ENCODE assay signal across 24 cellular contexts in the genomic region with DNA sequence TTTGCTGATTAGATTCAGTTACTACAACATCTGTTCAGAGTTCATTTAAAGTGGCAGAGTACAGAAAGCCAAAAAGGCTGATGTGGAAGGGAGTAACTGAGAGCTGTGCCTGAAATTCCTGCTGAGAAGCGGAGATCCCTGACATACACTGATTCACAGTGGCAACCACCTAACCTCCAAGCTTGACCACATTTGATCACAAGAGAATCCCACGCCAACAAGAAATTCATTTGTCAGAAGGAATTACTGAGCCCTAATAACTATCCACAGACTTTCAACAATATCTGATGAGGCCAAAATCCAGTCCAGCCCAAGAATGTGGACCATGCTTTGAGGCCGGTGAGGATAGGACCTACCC.
A peak's percentile ranks its signal among the peaks of the same experiment; 100 is the strongest.
DNase-seq lines count a peak whose midpoint lies in the region; ATAC-seq and TF ChIP-seq lines count a peak whose summit lies in the region.
"Had no signal": no experiment of that assay in that cellular context is flagged by ENCODE, and none has a peak within 500 bp of the region (broad histone marks: within the 10 kb centered on the region; RNA-seq: fewer than 3 reads in every experiment).

No MANE protein-coding gene starts in this region.

- H3K27me3 Mint-ChIP-seq in activated naive CD8-positive, alpha-beta T cell treated with anti-CD3 and anti-CD28 coated beads, Interleukin-2, amount 10 ng/mL, durations not matched to agents 7 days and 5 days = no peaks in the 10 kb centered on the region
- no peaks in the 10 kb centered on the region for H3K27me3 Mint-ChIP-seq in activated naive CD8-positive, alpha-beta T cell treated with anti-CD3 and anti-CD28 coated beads, Interleukin-2, amount 50 U/mL, for 24 hours
- H3K27me3 Mint-ChIP-seq in osteocyte (ENCODE audit: unreplicated experiment) = no peaks in the 10 kb centered on the region
- H3K27me3 Mint-ChIP-seq: activated CD4-positive, alpha-beta T cell treated with anti-CD3 and anti-CD28 coated beads, Interleukin-2, amount 10 ng/mL, durations not matched to agents 7 days and 5 days; activated CD8-positive, alpha-beta memory T cell treated with anti-CD3 and anti-CD28 coated beads, Interleukin-2, amount 10 ng/mL, durations not matched to agents 7 days and 5 days; activated naive CD8-positive, alpha-beta T cell had no signal

- no peaks in the 10 kb centered on the region for H3K79me2 ChIP-seq in smooth muscle cell (ENCODE audit: low read depth)

- no peak for TF ChIP-seq CTCF in smooth muscle cell (IDR thresholded peaks at IDR 0.05; ENCODE audit: borderline replicate concordance, insufficient read depth, poor library complexity, severe bottlenecking)
- TF ChIP-seq CTCF in osteocyte (IDR thresholded peaks at IDR 0.05) = no peak

- no peaks in the 10 kb centered on the region for H3K9me3 Mint-ChIP-seq in activated naive CD8-positive, alpha-beta T cell treated with anti-CD3 and anti-CD28 coated beads, Interleukin-2, amount 10 ng/mL, durations not matched to agents 7 days and 5 days
- no peaks in the 10 kb centered on the region for H3K9me3 Mint-ChIP-seq in activated naive CD8-positive, alpha-beta T cell treated with anti-CD3 and anti-CD28 coated beads, Interleukin-2, amount 50 U/mL, for 24 hours
- H3K9me3 Mint-ChIP-seq in osteocyte (ENCODE audit: unreplicated experiment) = no peaks in the 10 kb centered on the region
- H3K9me3 Mint-ChIP-seq: activated CD4-positive, alpha-beta T cell treated with anti-CD3 and anti-CD28 coated beads, Interleukin-2, amount 10 ng/mL, durations not matched to agents 7 days and 5 days had no signal

- H2AFZ ChIP-seq in smooth muscle cell (ENCODE audit: low read depth) = no peak overlapping the region

- H3K27me3 ChIP-seq in adipocyte (replicated peaks; ENCODE audit: control insufficient read depth, insufficient read depth, low read length) (no peaks in the 10 kb centered on the region), smooth muscle cell (ENCODE audit: low read depth) (no peaks in the 10 kb centered on the region)
- H3K27me3 ChIP-seq: breast epithelium, esophagus squamous epithelium, gastrocnemius medialis, vagina had no signal

- peaks cover 9% of the 10 kb centered on the region for H3F3A ChIP-seq in smooth muscle cell (ENCODE audit: low read depth)

- H3K27ac ChIP-seq in smooth muscle cell (ENCODE audit: low read depth) = peak overlapping the region; percentile 96
- H3K27ac ChIP-seq: breast epithelium, esophagus squamous epithelium, gastrocnemius medialis, vagina had no signal

- H4K20me1 ChIP-seq in smooth muscle cell (ENCODE audit: low read depth) = no peaks in the 10 kb centered on the region

- no peak for DNase-seq in activated naive CD8-positive, alpha-beta T cell treated with anti-CD3 and anti-CD28 coated beads, Interleukin-2, amount 10 ng/mL, durations not matched to agents 7 days and 5 days
- DNase-seq in activated naive CD8-positive, alpha-beta T cell treated with anti-CD3 and anti-CD28 coated beads, Interleukin-2, amount 50 U/mL, for 24 hours = no peak
- peak; percentile 51 for DNase-seq in adipocyte (ENCODE audit: low read depth)
- peak; percentile 69 for DNase-seq in iris pigment epithelial cell (ENCODE audit: low read depth)
- no peak for DNase-seq in smooth muscle cell (lab: John Stamatoyannopoulos, UW; ENCODE audit: unreplicated experiment)
- DNase-seq in COR-L47 (lab: John Stamatoyannopoulos, UW) = no peak
- no peak for DNase-seq in osteocyte (ENCODE audit: extremely low spot score, unreplicated experiment)
- DNase-seq: activated CD4-positive, alpha-beta T cell treated with anti-CD3 and anti-CD28 coated beads, Interleukin-2, amount 10 ng/mL, durations not matched to agents 7 days and 5 days; activated CD8-positive, alpha-beta memory T cell treated with anti-CD3 and anti-CD28 coated beads, Interleukin-2, amount 10 ng/mL, durations not matched to agents 7 days and 5 days; C1 segment of cervical spinal cord; effector CD8-positive, alpha-beta T cell; EL; esophagus squamous epithelium; gastrocnemius medialis; hypothalamus; NCI-H1105; NCI-H2081 treated with DMSO at 0.1 percent for 48 hours; stimulated activated CD4-positive, alpha-beta T cell treated with anti-CD3 and anti-CD28 coated beads, Interleukin-1b, Interleukin-23, amount 100 ng/mL, for 48 hours had no signal

- H3K4me1 Mint-ChIP-seq in activated naive CD8-positive, alpha-beta T cell treated with anti-CD3 and anti-CD28 coated beads, Interleukin-2, amount 10 ng/mL, durations not matched to agents 7 days and 5 days = peaks cover 11% of the 10 kb centered on the region
- no peaks in the 10 kb centered on the region for H3K4me1 Mint-ChIP-seq in activated naive CD8-positive, alpha-beta T cell treated with anti-CD3 and anti-CD28 coated beads, Interleukin-2, amount 50 U/mL, for 24 hours
- H3K4me1 Mint-ChIP-seq in osteocyte (ENCODE audit: unreplicated experiment) = peaks cover 9% of the 10 kb centered on the region

- 54% methylated on average over 3 of the region's 3 CpGs for WGBS in smooth muscle cell (ENCODE audit: low lambda C conversion rate)

- peaks cover 16% of the 10 kb centered on the region for H3K36me3 Mint-ChIP-seq in activated naive CD8-positive, alpha-beta T cell treated with anti-CD3 and anti-CD28 coated beads, Interleukin-2, amount 10 ng/mL, durations not matched to agents 7 days and 5 days
- H3K36me3 Mint-ChIP-seq in activated naive CD8-positive, alpha-beta T cell treated with anti-CD3 and anti-CD28 coated beads, Interleukin-2, amount 50 U/mL, for 24 hours (ENCODE audit: low read depth) = peaks cover 12% of the 10 kb centered on the region
- peaks cover 23% of the 10 kb centered on the region for H3K36me3 Mint-ChIP-seq in osteocyte (ENCODE audit: unreplicated experiment)

- peaks cover 56% of the 10 kb centered on the region for H3K36me3 ChIP-seq in adipocyte (ENCODE audit: control insufficient read depth, insufficient read depth, low read length, severe bottlenecking)
- no peaks in the 10 kb centered on the region for H3K36me3 ChIP-seq in smooth muscle cell (ENCODE audit: low read depth)

- peak overlapping the region; percentile 46 for H3K27ac Mint-ChIP-seq in activated naive CD8-positive, alpha-beta T cell treated with anti-CD3 and anti-CD28 coated beads, Interleukin-2, amount 10 ng/mL, durations not matched to agents 7 days and 5 days
- no peak overlapping the region for H3K27ac Mint-ChIP-seq in activated naive CD8-positive, alpha-beta T cell treated with anti-CD3 and anti-CD28 coated beads, Interleukin-2, amount 50 U/mL, for 24 hours
- H3K27ac Mint-ChIP-seq in osteocyte (ENCODE audit: unreplicated experiment) = no peak overlapping the region
- H3K27ac Mint-ChIP-seq: activated CD4-positive, alpha-beta T cell treated with anti-CD3 and anti-CD28 coated beads, Interleukin-2, amount 10 ng/mL, durations not matched to agents 7 days and 5 days; activated naive CD8-positive, alpha-beta T cell had no signal

- no peak overlapping the region for H3K4me3 Mint-ChIP-seq in activated naive CD8-positive, alpha-beta T cell treated with anti-CD3 and anti-CD28 coated beads, Interleukin-2, amount 10 ng/mL, durations not matched to agents 7 days and 5 days
- H3K4me3 Mint-ChIP-seq in activated naive CD8-positive, alpha-beta T cell treated with anti-CD3 and anti-CD28 coated beads, Interleukin-2, amount 50 U/mL, for 24 hours = no peak overlapping the region
- H3K4me3 Mint-ChIP-seq in osteocyte (ENCODE audit: unreplicated experiment) = no peak overlapping the region
- H3K4me3 Mint-ChIP-seq: activated CD4-positive, alpha-beta T cell treated with anti-CD3 and anti-CD28 coated beads, Interleukin-2, amount 10 ng/mL, durations not matched to agents 7 days and 5 days; activated CD8-positive, alpha-beta memory T cell treated with anti-CD3 and anti-CD28 coated beads, Interleukin-2, amount 10 ng/mL, durations not matched to agents 7 days and 5 days; activated naive CD8-positive, alpha-beta T cell had no signal

- POLR2A ChIA-PET in activated naive CD8-positive, alpha-beta T cell treated with anti-CD3 and anti-CD28 coated beads, Interleukin-2, amount 10 ng/mL, durations not matched to agents 7 days and 5 days (lab: Charles Lee) = no interaction called here

- H3K4me2 ChIP-seq in smooth muscle cell = peak overlapping the region; percentile 69
- H3K4me2 ChIP-seq: SK-N-SH had no signal

- H3K4me1 ChIP-seq in adipocyte (ENCODE audit: control insufficient read depth, insufficient read depth, low read length) (peaks cover 4% of the 10 kb centered on the region), smooth muscle cell (ENCODE audit: low read depth) (peaks cover 9% of the 10 kb centered on the region)
- H3K4me1 ChIP-seq: breast epithelium, esophagus squamous epithelium, gastrocnemius medialis, HAP-1, vagina had no signal

- H3K4me3 ChIP-seq in adipocyte (ENCODE audit: low read length) = no peak overlapping the region
- H3K4me3 ChIP-seq in smooth muscle cell = no peak overlapping the region
- H3K4me3 ChIP-seq: breast epithelium, esophagus squamous epithelium, gastrocnemius medialis, HAP-1, vagina had no signal

- H3K9me3 ChIP-seq in adipocyte (ENCODE audit: control insufficient read depth, low read length) (no peaks in the 10 kb centered on the region), smooth muscle cell (replicated peaks; ENCODE audit: low read depth) (no peaks in the 10 kb centered on the region)
- H3K9me3 ChIP-seq: breast epithelium, esophagus squamous epithelium, gastrocnemius medialis, HAP-1, SK-N-SH, vagina had no signal

- no peak for ATAC-seq in activated naive CD8-positive, alpha-beta T cell treated with anti-CD3 and anti-CD28 coated beads, Interleukin-2, amount 10 ng/mL, durations not matched to agents 7 days and 5 days (ENCODE audit: low read depth)
- ATAC-seq in activated naive CD8-positive, alpha-beta T cell treated with anti-CD3 and anti-CD28 coated beads, Interleukin-2, amount 50 U/mL, for 24 hours = no peak
- ATAC-seq in HG03571 (IDR thresholded peaks at IDR 0.05; ENCODE audit: unreplicated experiment) = no peak
- ATAC-seq: activated CD8-positive, alpha-beta memory T cell treated with anti-CD3 and anti-CD28 coated beads, Interleukin-2, amount 10 ng/mL, durations not matched to agents 7 days and 5 days; gastrocnemius medialis had no signal

- H3K9ac ChIP-seq in adipocyte (ENCODE audit: low read length) = no peak overlapping the region
- H3K9ac ChIP-seq in smooth muscle cell (ENCODE audit: low read depth) = peak overlapping the region; percentile 49
- H3K9ac ChIP-seq: SK-N-SH had no signal

Comparison
In these comparisons a context has a peak if more than half of its experiments do, and no peak if none do; other contexts are left out.
1. DNase-seq: peak in adipocyte (single experiment) and iris pigment epithelial cell (single experiment); none in activated naive CD8-positive, alpha-beta T cell treated with anti-CD3 and anti-CD28 coated beads, Interleukin-2, amount 10 ng/mL, durations not matched to agents 7 days and 5 days (single experiment), activated naive CD8-positive, alpha-beta T cell treated with anti-CD3 and anti-CD28 coated beads, Interleukin-2, amount 50 U/mL, for 24 hours (single experiment), smooth muscle cell (single experiment), COR-L47 (single experiment) and osteocyte (single experiment).